In the genomic region with DNA sequence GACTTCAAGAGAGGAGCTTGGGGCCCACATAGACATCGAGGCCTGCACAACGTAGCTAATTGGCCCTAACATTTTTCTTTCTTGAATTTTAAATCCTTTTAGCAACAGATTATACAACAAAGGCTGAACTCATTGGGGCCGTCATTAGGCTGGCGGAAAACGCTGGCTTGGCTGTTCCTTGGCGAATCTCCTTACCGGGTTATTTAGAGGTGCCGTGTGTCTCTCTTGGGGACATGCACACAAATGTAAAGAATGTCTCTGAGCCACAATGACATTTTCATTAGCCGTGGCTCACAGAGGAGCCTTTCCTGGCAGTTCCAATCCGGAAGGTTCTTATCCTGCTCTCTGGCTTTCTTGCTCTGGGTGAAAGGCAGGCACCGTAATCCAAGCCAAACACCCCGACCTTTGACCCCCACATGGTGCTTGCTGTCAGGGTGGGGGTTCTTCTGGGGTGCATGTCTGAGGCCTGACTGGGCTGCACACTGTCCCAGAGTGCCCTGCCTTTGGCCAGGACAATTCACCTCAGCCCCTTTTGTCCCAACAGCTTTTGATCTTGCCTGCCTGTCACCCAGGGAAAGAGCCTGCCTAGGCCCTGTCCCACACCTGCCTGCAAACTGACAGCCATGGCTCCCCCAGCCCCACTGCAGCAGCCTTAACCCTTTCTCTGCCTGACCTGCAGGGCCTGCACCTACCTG, we compare ENCODE assay signal across 17 cellular contexts. TPM values are rescaled to one million over a fixed set of nuclear protein-coding genes. Genes with fewer than 3 reads are reported as not detected.
DNase-seq lines count a peak whose midpoint lies in the region; ATAC-seq, FAIRE-seq and TF ChIP-seq lines count a peak whose summit lies in the region.
"Had no signal": no experiment of that assay in that cellular context is flagged by ENCODE, and none has a peak within 500 bp of the region (broad histone marks: within the 10 kb centered on the region; RNA-seq: fewer than 3 reads in every experiment).

No MANE protein-coding gene starts in this region.

- H3K14ac ChIP-seq in neuronal stem cell (ENCODE audit: low read length), result peak overlapping the region; percentile 1

- no peak overlapping the region for H2AFZ ChIP-seq in neuronal stem cell (ENCODE audit: low read length)

- H3K9me3 Mint-ChIP-seq in Caco-2 (ENCODE audit: unreplicated experiment), result no peaks in the 10 kb centered on the region
- H3K9me3 Mint-ChIP-seq: CD4-positive, alpha-beta T cell had no signal

- no peak for FAIRE-seq in kidney (lab: Jason Lieb, UNC)

- H3K4me1 ChIP-seq in Caco-2 (peaks cover 21% of the 10 kb centered on the region), neuronal stem cell (ENCODE audit: control insufficient read depth in 2 of 2, insufficient read depth in 1 of 2, low read depth in 1 of 2, low read length in 2 of 2) (peaks cover 5 to 26% of the 10 kb centered on the region in 2 donors), kidney (ENCODE audit: control insufficient read depth in 1 of 2, insufficient read depth in 1 of 2, low read depth in 1 of 2, low read length in 2 of 2) (no peaks in the 10 kb centered on the region)

- H3K4me3 ChIP-seq in Caco-2 (ENCODE audit: low read depth, low read length) (no peak overlapping the region), neuronal stem cell (ENCODE audit: low read length in 2 of 2) (no peak overlapping the region), kidney (ENCODE audit: low read length in 2 of 2) (no peak overlapping the region)

- no peak overlapping the region for H4K8ac ChIP-seq in neuronal stem cell (ENCODE audit: low read depth, low read length)

- H3K18ac ChIP-seq in neuronal stem cell (ENCODE audit: low read length), result peak overlapping the region; percentile 86

- intact Hi-C loops in Caco-2 (cut with micrococcal nuclease; ENCODE audit: unreplicated experiment) (no loop called here), kidney (cut with DNase I) (no loop called here)

- peak overlapping the region; percentile 19 for H3K4me2 ChIP-seq in neuronal stem cell (ENCODE audit: insufficient read depth, low read length, poor library complexity, severe bottlenecking)

- H3K27me3 Mint-ChIP-seq in Caco-2 (ENCODE audit: insufficient read depth, unreplicated experiment), result no peaks in the 10 kb centered on the region

- H2BK12ac ChIP-seq in neuronal stem cell (ENCODE audit: low read length), result peak overlapping the region; percentile 33

- no peak overlapping the region for H3K23ac ChIP-seq in neuronal stem cell (ENCODE audit: low read depth, low read length, poor library complexity)

- H3K4me1 Mint-ChIP-seq in Caco-2 (ENCODE audit: low read depth, unreplicated experiment), result peaks cover 8% of the 10 kb centered on the region

- no peak overlapping the region for H3K4ac ChIP-seq in neuronal stem cell (ENCODE audit: low read length)

- no peak for ATAC-seq in stimulated activated naive CD8-positive, alpha-beta T cell treated with anti-CD3 and anti-CD28 coated beads, Interleukin-15, Interleukin-2, amounts not matched to agents 100 U/mL and 50 U/mL, for 24 hours
- no peak for ATAC-seq in HG02884 (IDR thresholded peaks at IDR 0.05; ENCODE audit: unreplicated experiment)
- no peak for ATAC-seq in GM18502 (IDR thresholded peaks at IDR 0.05; ENCODE audit: poor library complexity, unreplicated experiment)
- ATAC-seq: HCT116 had no signal

- peak overlapping the region; percentile 80 for H2BK5ac ChIP-seq in neuronal stem cell (ENCODE audit: low read length)

- peak overlapping the region; percentile 75 for H2BK15ac ChIP-seq in neuronal stem cell (ENCODE audit: low read length)

- POLR2A ChIA-PET in Caco-2 (lab: Charles Lee), result no interaction called here

- H3K9ac ChIP-seq in neuronal stem cell (ENCODE audit: low read depth, low read length, poor library complexity) (no peak overlapping the region), kidney (ENCODE audit: low read length in 2 of 2) (no peak overlapping the region)

- BruUV-seq in Caco-2 (replicated peaks; lab: Mats Ljungman, UMichigan), result no TSS peak

- peak overlapping the region; percentile 58 for H2AK5ac ChIP-seq in neuronal stem cell (ENCODE audit: low read depth, low read length)

- H3K27me3 ChIP-seq in Caco-2 (replicated peaks; ENCODE audit: control insufficient read depth, insufficient read depth, low read length) (no peaks in the 10 kb centered on the region), neuronal stem cell (ENCODE audit: control insufficient read depth in 3 of 3, insufficient read depth in 3 of 3, low read depth in 1 of 3, low read length in 3 of 3) (peaks cover 0 to 41% (median 2%) of the 10 kb centered on the region in 3 experiments)

- peak overlapping the region; percentile 85 for H3K27ac ChIP-seq in neuronal stem cell (replicated peaks; ENCODE audit: low read length)
- H3K27ac ChIP-seq in kidney (ENCODE audit: low read depth in 2 of 2, low read length in 2 of 2), result no peak overlapping the region
- H3K27ac ChIP-seq: RWPE1 had no signal

- peak overlapping the region; percentile 32 for H2BK120ac ChIP-seq in neuronal stem cell (ENCODE audit: low read depth, low read length)

- H3K36me3 ChIP-seq in Caco-2 (ENCODE audit: control insufficient read depth, insufficient read depth, low read length) (no peaks in the 10 kb centered on the region), neuronal stem cell (replicated peaks in 1 of 2; ENCODE audit: control insufficient read depth in 2 of 2, insufficient read depth in 2 of 2, low read length in 2 of 2) (no peaks in the 10 kb centered on the region), kidney (ENCODE audit: control insufficient read depth in 1 of 2, insufficient read depth in 2 of 2, low read length in 2 of 2) (no peaks in the 10 kb centered on the region)

- H3K9me3 ChIP-seq in Caco-2, result no peaks in the 10 kb centered on the region
- H3K9me3 ChIP-seq in neuronal stem cell (replicated peaks in 1 of 2; ENCODE audit: control insufficient read depth in 2 of 2, insufficient read depth in 1 of 2, low read depth in 1 of 2, low read length in 2 of 2), result peaks cover 2 to 7% of the 10 kb centered on the region in 2 donors
- H3K9me3 ChIP-seq in kidney (ENCODE audit: control insufficient read depth in 1 of 2, low read length in 2 of 2), result peaks cover 0 to 3% of the 10 kb centered on the region in 2 donors

- TF ChIP-seq CTCF in Caco-2 (IDR thresholded peaks at IDR 0.05; ENCODE audit: insufficient read depth in 1 of 2, low read depth in 1 of 2, low read length in 1 of 2, severe bottlenecking in 1 of 2, unreplicated experiment in 1 of 2) (no peak), kidney (IDR thresholded peaks at IDR 0.05; ENCODE audit: borderline replicate concordance, extremely low read depth, insufficient read depth) (no peak)

- peaks cover 7% of the 10 kb centered on the region for H3K36me3 Mint-ChIP-seq in Caco-2 (ENCODE audit: insufficient read depth, unreplicated experiment)

- peak overlapping the region; percentile 76 for H3K27ac Mint-ChIP-seq in Caco-2 (ENCODE audit: unreplicated experiment)
- H3K27ac Mint-ChIP-seq: CD4-positive, alpha-beta T cell had no signal

- H3K79me1 ChIP-seq in neuronal stem cell (ENCODE audit: low read depth, low read length), result no peaks in the 10 kb centered on the region

- DNase-seq in Caco-2, result peak; percentile 81 to 85
- peak; percentile 44 for DNase-seq in HuH-7.5 (ENCODE audit: low spot score)
- DNase-seq in iPS-NIHi11 (ENCODE audit: low spot score), result peak; percentile 30
- DNase-seq in neuronal stem cell (ENCODE audit: low spot score), result peak; percentile 70
- DNase-seq in stimulated activated naive CD8-positive, alpha-beta T cell treated with anti-CD3 and anti-CD28 coated beads, Interleukin-15, Interleukin-2, amounts not matched to agents 100 U/mL and 50 U/mL, for 24 hours, result no peak
- DNase-seq in kidney, result no peak
- DNase-seq: CD4-positive, alpha-beta T cell; DND-41; KG1; NCI-H1048; NCI-H345 had no signal

- CTCF ChIA-PET in Caco-2 (lab: Charles Lee), result interaction anchor here (0.5 to 1.7 kb wide), 6 partner anchors 9 to 127 kb away, joined by 3 to 5 read pairs (median 3); a partner anchor contains a TSS

- no CpG with 5 or more reads among the region's 12 CpGs for WGBS in neuronal stem cell (ENCODE audit: extremely low coverage in 2 of 2, insufficient read length in 2 of 2, insufficient replicate concordance in 1 of 2), 2 donors

- H4K91ac ChIP-seq in neuronal stem cell (ENCODE audit: low read depth, low read length, poor library complexity), result peak overlapping the region; percentile 5

- H3K4me3 Mint-ChIP-seq in Caco-2 (ENCODE audit: unreplicated experiment), result peak overlapping the region; percentile 42
- H3K4me3 Mint-ChIP-seq: CD4-positive, alpha-beta T cell had no signal

RNA-seq across cellular contexts. Expression of a gene that starts 9.2 kb away (rescaled TPM):
- not detected in 2 replicates for total RNA-seq in Caco-2 (2022)
- polyA plus RNA-seq in neuronal stem cell (2013, experiment 1 of 2), result 0.13 TPM
- 0.26 TPM for polyA plus RNA-seq in neuronal stem cell (2013, experiment 2 of 2)
- total RNA-seq in kidney, result not detected
- not detected for polyA plus RNA-seq in kidney (ENCODE audit: insufficient read depth, low read depth, low replicate concordance)
- total RNA-seq: CD4-positive, alpha-beta T cell; M059J; SK-MEL-5 had no signal

RNA-seq across cellular contexts. Expression of a gene that starts 53.3 kb away (rescaled TPM):
- total RNA-seq in Caco-2 (2022) (not detected in 2 replicates), kidney (not detected)
- 0.06 TPM for polyA plus RNA-seq in neuronal stem cell (2013, experiment 1 of 2)
- 0.06 TPM for polyA plus RNA-seq in neuronal stem cell (2013, experiment 2 of 2)
- not detected for polyA plus RNA-seq in kidney (ENCODE audit: insufficient read depth, low read depth, low replicate concordance)
- total RNA-seq: CD4-positive, alpha-beta T cell; M059J; SK-MEL-5 had no signal

Comparison
In these comparisons a context has a peak if more than half of its experiments do, and no peak if none do; other contexts are left out.
1. DNase-seq: peak in Caco-2 (2 of 2), HuH-7.5 (single experiment), iPS-NIHi11 (single experiment) and neuronal stem cell (single experiment); none in stimulated activated naive CD8-positive, alpha-beta T cell treated with anti-CD3 and anti-CD28 coated beads, Interleukin-15, Interleukin-2, amounts not matched to agents 100 U/mL and 50 U/mL, for 24 hours (single experiment) and kidney (single experiment).